In the genomic region with DNA sequence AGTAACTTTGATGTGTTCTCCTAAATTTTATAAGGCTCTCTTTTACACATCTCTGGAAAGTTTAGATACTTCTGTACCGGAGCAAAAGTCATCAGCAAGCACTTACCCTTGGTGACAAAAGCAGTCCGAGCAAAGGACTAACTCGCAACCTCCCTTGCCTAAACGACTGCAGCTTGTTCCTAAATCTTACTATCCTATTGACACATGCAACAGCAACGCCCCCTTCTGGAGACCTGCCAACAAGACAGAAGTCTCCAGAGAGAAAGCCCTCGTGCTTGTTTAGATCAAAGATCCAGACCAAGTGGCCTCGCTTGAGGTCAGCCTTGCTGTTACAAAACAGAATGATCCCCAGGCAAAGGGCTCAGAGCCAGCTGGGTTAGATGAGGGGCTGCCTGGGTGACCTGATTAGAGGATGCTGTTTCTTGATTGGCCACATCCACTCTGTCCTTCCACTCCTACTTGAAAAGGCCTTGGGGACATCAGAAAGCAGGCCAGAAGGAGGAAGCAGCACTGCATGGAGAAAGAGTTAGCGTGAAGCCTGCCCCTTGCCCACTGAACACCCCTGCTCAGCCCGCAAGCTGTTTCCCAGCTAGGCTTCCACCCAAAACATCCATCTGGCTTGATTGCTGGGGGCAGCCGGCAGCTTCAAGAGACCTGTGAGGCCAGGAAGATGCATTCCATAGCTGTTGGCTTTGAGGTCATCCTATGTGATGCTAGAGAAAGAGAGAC, we compare ENCODE assay signal across 8 cellular contexts.
DNase-seq lines count a peak whose midpoint lies in the region; ATAC-seq and TF ChIP-seq lines count a peak whose summit lies in the region.

No MANE protein-coding gene starts in this region.

- H3K27ac ChIP-seq in lower lobe of right lung, result no peak overlapping the region

- ATAC-seq in HG03045 (IDR thresholded peaks at IDR 0.05; ENCODE audit: unreplicated experiment), result peak; percentile 70
- peak; percentile 80 for ATAC-seq in lower lobe of right lung
- no peak for ATAC-seq in GM19023 (IDR thresholded peaks at IDR 0.05; ENCODE audit: unreplicated experiment)

- H3K4me3 ChIP-seq in lower lobe of right lung, result no peak overlapping the region

- peak; percentile 67 for DNase-seq in GDM1 (lab: John Stamatoyannopoulos, UW)
- peak; percentile 60 for DNase-seq in NCI-H510A (lab: John Stamatoyannopoulos, UW)
- DNase-seq in activated CD4-positive, alpha-beta T cell treated with anti-CD3 and anti-CD28 coated beads for 4 hours, result peak; percentile 80 to 85
- DNase-seq in dermis blood vessel endothelial cell, result peak; percentile 82
- DNase-seq in lower lobe of right lung, result peak; percentile 89
- DNase-seq in stimulated activated CD8-positive, alpha-beta memory T cell treated with anti-CD3 and anti-CD28 coated beads, Interleukin-12 subunit alpha, Interleukin-12 subunit beta, amount 100 ng/mL, for 1 hour (ENCODE audit: low read depth), result peak; percentile 69

- peaks cover 8% of the 10 kb centered on the region for H3K4me1 ChIP-seq in lower lobe of right lung

- H3K36me3 ChIP-seq in lower lobe of right lung, result no peaks in the 10 kb centered on the region

- H3K9me3 ChIP-seq in lower lobe of right lung, result no peaks in the 10 kb centered on the region

- TF ChIP-seq CTCF in lower lobe of right lung (IDR thresholded peaks at IDR 0.05), result peak; percentile 57

- H3K27me3 ChIP-seq in lower lobe of right lung (ENCODE audit: low read depth), result no peaks in the 10 kb centered on the region

- intact Hi-C loops in lower lobe of right lung (cut with DNase I), result loop anchor here (10.0 kb wide), 1 partner anchor 194 kb away; no protein-coding TSS in a partner anchor
